Comparison of ENCODE assay signal across 12 cellular contexts in the genomic region with DNA sequence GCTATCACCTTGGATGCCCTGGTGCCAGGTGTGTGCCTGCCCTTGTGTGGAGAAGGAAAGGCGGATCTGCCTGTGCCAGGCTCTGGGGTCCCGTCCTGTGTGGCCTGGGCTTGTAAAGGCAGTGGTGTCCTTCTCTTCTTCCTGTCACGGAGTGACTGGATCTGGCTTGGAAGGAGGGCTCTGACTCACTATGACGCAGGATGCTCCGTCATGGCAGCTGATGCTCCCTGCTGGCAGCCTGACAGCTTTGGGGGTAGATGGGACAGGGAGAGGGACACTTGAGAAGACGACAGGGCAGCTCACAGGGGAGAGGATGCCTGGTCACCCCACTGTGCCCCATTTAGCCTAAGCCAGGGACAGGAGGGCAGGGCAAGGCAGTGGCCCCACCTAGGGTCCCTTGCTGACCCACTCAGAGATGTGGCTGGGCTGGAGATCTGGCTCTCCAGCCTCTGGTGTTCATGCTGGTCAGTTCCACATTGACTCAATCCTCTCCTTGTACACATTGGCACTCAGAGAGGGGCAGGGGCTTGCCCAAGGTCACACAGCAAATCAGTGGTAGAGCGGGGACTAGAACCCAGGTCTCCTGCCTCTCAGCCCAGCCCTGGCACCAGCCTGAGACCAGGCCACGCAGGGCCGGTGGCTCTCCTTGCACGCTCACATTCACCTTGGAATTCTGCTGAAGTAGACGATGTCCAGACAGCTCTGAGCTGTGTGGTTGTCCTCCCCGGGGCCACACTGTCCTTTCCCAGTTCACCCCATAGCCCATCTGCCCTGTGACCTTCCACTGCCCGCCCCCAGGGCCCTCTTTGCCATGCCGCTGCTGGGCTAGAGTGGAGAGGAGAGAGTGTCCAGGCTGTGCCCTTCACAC. TPM values are rescaled to one million over a fixed set of nuclear protein-coding genes. Genes with fewer than 3 reads are reported as not detected.
A peak's percentile ranks its signal among the peaks of the same experiment; 100 is the strongest.
DNase-seq lines count a peak whose midpoint lies in the region; ATAC-seq, FAIRE-seq and TF ChIP-seq lines count a peak whose summit lies in the region.
"Had no signal": no experiment of that assay in that cellular context is flagged by ENCODE, and none has a peak within 500 bp of the region (broad histone marks: within the 10 kb centered on the region; RNA-seq: fewer than 3 reads in every experiment).

No MANE protein-coding gene starts in this region.

- FAIRE-seq in H1 (lab: Jason Lieb, UNC) (no peak), frontal cortex (lab: Jason Lieb, UNC) (no peak)
- FAIRE-seq: islet of Langerhans had no signal

- H2BK120ac ChIP-seq in H1 (replicated peaks; ENCODE audit: low read depth, low read length): no peak overlapping the region

- H3K27me3 ChIP-seq in H1 (replicated peaks in 1 of 4; ENCODE audit: control insufficient read depth in 3 of 4, extremely low read depth in 1 of 4, insufficient read depth in 3 of 4, low read length in 3 of 4) (peaks cover 4 to 38% (median 30%) of the 10 kb centered on the region in 4 experiments), osteoblast (ENCODE audit: insufficient read depth, low read length) (no peaks in the 10 kb centered on the region), stomach (peaks cover 0 to 27% (median 8%) of the 10 kb centered on the region in 3 donors), spleen (replicated peaks in 1 of 7) (peaks cover 0 to 47% (median 13%) of the 10 kb centered on the region in 7 donors)

- H2BK5ac ChIP-seq in H1 (ENCODE audit: low read depth, low read length): no peak overlapping the region

- H3K56ac ChIP-seq in H1 (replicated peaks; ENCODE audit: insufficient read length, low read depth, low read length): no peak overlapping the region

- no peak for TF ChIP-seq EP300 in H1 (IDR thresholded peaks at IDR 0.05; ENCODE audit: borderline replicate concordance in 1 of 2, low read depth in 2 of 2, low read length in 2 of 2)
- TF ChIP-seq EP300 in stomach (IDR thresholded peaks at IDR 0.05): no peak

- H3K4ac ChIP-seq in H1 (replicated peaks; ENCODE audit: insufficient read length, low read depth, low read length): peak overlapping the region; percentile 15

- H2BK15ac ChIP-seq in H1 (ENCODE audit: low read length): peak overlapping the region; percentile 81; the same call in 1 of the 2 replicates

- H3K9me3 ChIP-seq in H1 (ENCODE audit: insufficient read depth in 2 of 2, low read depth in 1 of 2, low read length in 1 of 2): no peaks in the 10 kb centered on the region
- H3K9me3 ChIP-seq in osteoblast (ENCODE audit: low read depth, low read length): no peaks in the 10 kb centered on the region
- H3K9me3 ChIP-seq in stomach: no peaks in the 10 kb centered on the region
- no peaks in the 10 kb centered on the region for H3K9me3 ChIP-seq in spleen
- H3K9me3 ChIP-seq: tibial artery had no signal

- no peak overlapping the region for H3K14ac ChIP-seq in H1 (ENCODE audit: insufficient read length)

- H2AK5ac ChIP-seq in H1 (ENCODE audit: low read depth, low read length): peak overlapping the region; percentile 41; the same call in 1 of the 2 replicates

- H4K20me1 ChIP-seq in H1 (replicated peaks in 1 of 2; ENCODE audit: control insufficient read depth in 1 of 2, insufficient read depth in 2 of 2, low read length in 2 of 2): peaks cover 1 to 10% of the 10 kb centered on the region in 2 experiments
- H4K20me1 ChIP-seq in osteoblast (ENCODE audit: insufficient read depth, low read length): no peaks in the 10 kb centered on the region

- peaks cover 11% of the 10 kb centered on the region for H3K23me2 ChIP-seq in H1 (ENCODE audit: low read depth, low read length)

- H3K36me3 ChIP-seq in H1 (ENCODE audit: control insufficient read depth in 2 of 4, insufficient read depth in 4 of 4, low read length in 3 of 4): no peaks in the 10 kb centered on the region
- H3K36me3 ChIP-seq in osteoblast (ENCODE audit: insufficient read depth, low read length): no peaks in the 10 kb centered on the region
- H3K36me3 ChIP-seq in stomach: no peaks in the 10 kb centered on the region
- no peaks in the 10 kb centered on the region for H3K36me3 ChIP-seq in spleen
- H3K36me3 ChIP-seq: tibial artery had no signal

- H3K27ac ChIP-seq in H1 (ENCODE audit: low read depth, low read length) (no peak overlapping the region), osteoblast (ENCODE audit: low read depth, low read length) (peak overlapping the region; percentile 89), stomach (no peak overlapping the region), spleen (no peak overlapping the region)

- CTCF ChIA-PET in H1 (lab: Charles Lee; ENCODE audit: partially characterized antibody): interaction anchor here (0.9 to 21.9 kb wide), 9 partner anchors 9 to 167 kb away, joined by 3 to 569 read pairs (median 45); no protein-coding TSS in a partner anchor

- no peak overlapping the region for H4K5ac ChIP-seq in H1 (ENCODE audit: insufficient read length, low read depth, low read length)

- H3K79me2 ChIP-seq in H1 (ENCODE audit: control insufficient read depth in 1 of 2, insufficient read depth in 2 of 2, low read length in 2 of 2) (no peaks in the 10 kb centered on the region), osteoblast (ENCODE audit: insufficient read depth, low read length) (no peaks in the 10 kb centered on the region)

- intact Hi-C loops in stomach (cut with DNase I; ENCODE audit: low total_unique reads) (loop anchor here (5.0 kb wide), 1 partner anchor 281 kb away; no protein-coding TSS in a partner anchor), spleen (cut with DNase I; ENCODE audit: low total_unique reads) (no loop called here)

- no peak overlapping the region for H2AFZ ChIP-seq in H1 (ENCODE audit: low read length)
- no peak overlapping the region for H2AFZ ChIP-seq in osteoblast (ENCODE audit: low read length)

- no peak overlapping the region for H2BK20ac ChIP-seq in H1 (ENCODE audit: low read length)

- H3K23ac ChIP-seq in H1 (ENCODE audit: insufficient read length): no peak overlapping the region

- no peak for TF ChIP-seq RAD21 in H1 (IDR thresholded peaks at IDR 0.05 in 1 of 2, conservative IDR thresholded peaks at IDR 0.05 in 1 of 2; ENCODE audit: low read depth in 2 of 2, low read length in 2 of 2)

- H2BK12ac ChIP-seq in H1 (ENCODE audit: low read depth, low read length): no peak overlapping the region

- no peaks in the 10 kb centered on the region for H3K79me1 ChIP-seq in H1 (ENCODE audit: low read depth, low read length)

- H3K4me2 ChIP-seq in H1 (ENCODE audit: insufficient read depth in 1 of 2, low read depth in 2 of 2, low read length in 2 of 2): no peak overlapping the region
- H3K4me2 ChIP-seq in osteoblast (ENCODE audit: insufficient read depth, low read length): peak overlapping the region; percentile 63

- no peak overlapping the region for H3K9ac ChIP-seq in H1 (replicated peaks in 1 of 4; ENCODE audit: extremely low read depth in 1 of 4, low read depth in 3 of 4, low read length in 3 of 4)

- WGBS in H1 (ENCODE audit: extremely low coverage in 1 of 2, insufficient coverage in 1 of 2, insufficient read length in 1 of 2, insufficient replicate concordance in 2 of 2, low coverage in 1 of 2, low lambda C conversion rate in 2 of 2, missing lambda C conversion rate in 1 of 2), 2 experiments: 73% methylated on average over 14 of the region's 14 CpGs; no CpG with 5 or more reads in 1 of the 2 experiments
- WGBS in stomach, 5 donors: 78 to 84% (median 82%) methylated on average over 9 to 14 of the region's 14 CpGs
- 52 to 87% (median 80%) methylated on average over 7 to 14 of the region's 14 CpGs for WGBS in spleen, 5 donors

- DNase-seq in DMS53 treated with DMSO at 0.1 percent for 48 hours (lab: John Stamatoyannopoulos, UW; ENCODE audit: unreplicated experiment): peak; percentile 66
- DNase-seq in NCI-H460 (ENCODE audit: extremely low read depth, low read depth): peak; percentile 88
- DNase-seq in H1 (ENCODE audit: low read depth in 1 of 2, low spot score in 2 of 2): no peak
- DNase-seq in osteoblast (ENCODE audit: insufficient read length, low spot score, missing footprints): peak; percentile 98
- no peak for DNase-seq in stomach
- no peak for DNase-seq in spleen
- no peak for DNase-seq in frontal cortex (ENCODE audit: low spot score in 2 of 2)
- DNase-seq: activated CD4-positive, alpha-beta T cell treated with anti-CD3 and anti-CD28 coated beads for 36 hours; NCI-H524 had no signal

- H3K4me1 ChIP-seq in H1 (replicated peaks in 1 of 4; ENCODE audit: control insufficient read depth in 3 of 4, insufficient read depth in 4 of 4, low read length in 3 of 4): peaks cover 2 to 25% (median 10%) of the 10 kb centered on the region in 4 experiments
- H3K4me1 ChIP-seq in osteoblast (ENCODE audit: insufficient read depth, low read length): peaks cover 31% of the 10 kb centered on the region
- H3K4me1 ChIP-seq in stomach: peaks cover 22 to 41% (median 34%) of the 10 kb centered on the region in 4 donors
- peaks cover 3 to 34% (median 23%) of the 10 kb centered on the region in 6 donors for H3K4me1 ChIP-seq in spleen

- ATAC-seq in activated CD4-positive, CD25-positive, alpha-beta regulatory T cell treated with anti-CD3 and anti-CD28 coated beads, Interleukin-2, amount 50 U/mL, for 24 hours: no peak
- ATAC-seq: activated CD4-positive, alpha-beta T cell treated with anti-CD3 and anti-CD28 coated beads for 36 hours had no signal

- no peak for TF ChIP-seq CTCF in H1 (IDR thresholded peaks at IDR 0.05; ENCODE audit: control extremely low read depth in 1 of 3, insufficient read depth in 1 of 3, low read depth in 1 of 3, low read length in 3 of 3)
- TF ChIP-seq CTCF in osteoblast (IDR thresholded peaks at IDR 0.05; ENCODE audit: extremely low read depth, low read depth, low read length): no peak
- TF ChIP-seq CTCF in stomach (IDR thresholded peaks at IDR 0.05): no peak
- TF ChIP-seq CTCF in spleen (IDR thresholded peaks at IDR 0.05 in 8 of 11, conservative IDR thresholded peaks at IDR 0.05 in 3 of 11): no peak

- H3K4me3 ChIP-seq in H1 (ENCODE audit: extremely low read depth in 1 of 4, insufficient read depth in 2 of 4, low read depth in 3 of 4, low read length in 4 of 4): no peak overlapping the region
- no peak overlapping the region for H3K4me3 ChIP-seq in osteoblast (ENCODE audit: insufficient read depth, low read length)
- H3K4me3 ChIP-seq in stomach: no peak overlapping the region
- H3K4me3 ChIP-seq in spleen: no peak overlapping the region
- H3K4me3 ChIP-seq: tibial artery had no signal

- TF ChIP-seq POLR2A in H1 (IDR thresholded peaks at IDR 0.05; ENCODE audit: control extremely low read depth in 1 of 2, low read depth in 2 of 2, low read length in 2 of 2) (no peak), stomach (IDR thresholded peaks at IDR 0.05) (no peak), spleen (IDR thresholded peaks at IDR 0.05) (no peak)

- H4K91ac ChIP-seq in H1 (replicated peaks; ENCODE audit: insufficient read length, low read length): no peak overlapping the region

- no peak overlapping the region for H3K18ac ChIP-seq in H1 (ENCODE audit: extremely low read depth, low read length)

- no peak overlapping the region for H4K8ac ChIP-seq in H1 (ENCODE audit: extremely low read depth, insufficient read depth, low read length)

- POLR2A ChIA-PET in H1 (lab: Charles Lee; ENCODE audit: partially characterized antibody): no interaction called here

RNA-seq across cellular contexts. Expression of gene FAM131C, which starts 2.8 kb away (rescaled TPM):
- 3.0 and 3.8 TPM in 2 replicates for total RNA-seq in NCI-H460 (2014; rRNA removed; shearing (Covaris generic))
- 0.38 and 1.6 TPM in 2 replicates for polyA plus RNA-seq in NCI-H460 (2014; cell fraction: nucleus; rRNA removed)
- 0.25 and 0.78 TPM in 2 replicates for total RNA-seq in H1 (2021; fragmentation: NEBNext Ultra II Directional; extraction: Animal tissue kit (Norgen Biotek cat#: 25700))
- 0.73 and 1.6 TPM in 2 replicates for polyA plus RNA-seq in H1 (2011; rRNA removed)
- 0.54 TPM for polyA plus RNA-seq in H1 (2011; cell fraction: cytosol; rRNA removed)
- 1.4 TPM for polyA plus RNA-seq in H1 (2011; cell fraction: nucleus; rRNA removed)
- 0.33 to 1.4 TPM (median 1.1 TPM) in 4 replicates for polyA plus RNA-seq in H1 (2012, experiment 1 of 2)
- polyA plus RNA-seq in H1 (2012, experiment 2 of 2): 0.76 TPM
- polyA plus RNA-seq in H1 (2013, experiment 1 of 2): 0.85 TPM
- 0.92 TPM for polyA plus RNA-seq in H1 (2013, experiment 2 of 2)
- 0.22 and 0.46 TPM in 2 replicates for polyA minus RNA-seq in H1 (2011; rRNA and poly(A)+ RNA removed)
- polyA minus RNA-seq in H1 (2011; cell fraction: cytosol; rRNA and poly(A)+ RNA removed): 0.88 TPM
- polyA minus RNA-seq in H1 (2011; cell fraction: nucleus; rRNA and poly(A)+ RNA removed): 1.2 TPM
- total RNA-seq in osteoblast: 0.36 TPM in 1 of 2 replicates, not detected in the other
- not detected for total RNA-seq in stomach
- polyA plus RNA-seq in stomach: under 1 TPM in 2 of 3 donors, not detected in 1; 0.35 to 0.37 TPM
- total RNA-seq in spleen: under 1 TPM in 1 of 7 donors, not detected in 6; 0.47 TPM
- under 1 TPM in 1 of 3 donors, not detected in 2; 0.11 TPM for polyA plus RNA-seq in spleen
- total RNA-seq in frontal cortex: 1.2 TPM

RNA-seq across cellular contexts. Expression of gene CLCNKB, which starts 32.7 kb away (rescaled TPM):
- total RNA-seq in NCI-H460 (2014; rRNA removed; shearing (Covaris generic)): 0.22 and 0.26 TPM in 2 replicates
- polyA plus RNA-seq in NCI-H460 (2014; cell fraction: nucleus; rRNA removed): not detected in 2 replicates
- 1.2 and 1.4 TPM in 2 replicates for total RNA-seq in H1 (2021; fragmentation: NEBNext Ultra II Directional; extraction: Animal tissue kit (Norgen Biotek cat#: 25700))
- polyA plus RNA-seq in H1 (2011; rRNA removed) (3.5 and 5.7 TPM in 2 replicates), stomach (under 1 TPM; 0.19 to 0.60 (median 0.31) TPM), spleen (under 1 TPM; 0.04 to 0.10 (median 0.06) TPM)
- 4.0 TPM for polyA plus RNA-seq in H1 (2011; cell fraction: cytosol; rRNA removed)
- polyA plus RNA-seq in H1 (2011; cell fraction: nucleus; rRNA removed): 14.0 TPM
- 1.8 to 3.3 TPM (median 2.4 TPM) in 4 replicates for polyA plus RNA-seq in H1 (2012, experiment 1 of 2)
- 1.6 TPM for polyA plus RNA-seq in H1 (2012, experiment 2 of 2)
- polyA plus RNA-seq in H1 (2013, experiment 1 of 2): 2.6 TPM
- polyA plus RNA-seq in H1 (2013, experiment 2 of 2): 2.0 TPM
- polyA minus RNA-seq in H1 (2011; rRNA and poly(A)+ RNA removed): 1.4 and 3.3 TPM in 2 replicates
- polyA minus RNA-seq in H1 (2011; cell fraction: cytosol; rRNA and poly(A)+ RNA removed): 1.8 TPM
- 2.1 TPM for polyA minus RNA-seq in H1 (2011; cell fraction: nucleus; rRNA and poly(A)+ RNA removed)
- total RNA-seq in osteoblast (0.29 and 0.36 TPM in 2 replicates), stomach (under 1 TPM in 1 of 5 donors, not detected in 4; 0.92 TPM), spleen (under 1 TPM in 1 of 7 donors, not detected in 6; 0.13 TPM), frontal cortex (under 0.01 TPM)
- total RNA-seq: activated CD4-positive, alpha-beta T cell treated with anti-CD3 and anti-CD28 coated beads for 36 hours had no signal

RNA-seq across cellular contexts. Expression of gene CLCNKA, which starts 54.4 kb away (rescaled TPM):
- total RNA-seq in NCI-H460 (2014; rRNA removed; shearing (Covaris generic)): not detected in 2 replicates
- polyA plus RNA-seq in NCI-H460 (2014; cell fraction: nucleus; rRNA removed): not detected in 2 replicates
- 0.95 and 1.3 TPM in 2 replicates for total RNA-seq in H1 (2021; fragmentation: NEBNext Ultra II Directional; extraction: Animal tissue kit (Norgen Biotek cat#: 25700))
- polyA plus RNA-seq in H1 (2011; rRNA removed) (2.0 and 3.9 TPM in 2 replicates), stomach (1 to 10 TPM; 2.7 to 6.0 (median 3.9) TPM), spleen (under 1 TPM; 0.19 to 0.50 (median 0.20) TPM)
- polyA plus RNA-seq in H1 (2011; cell fraction: cytosol; rRNA removed): 2.8 TPM
- 22.4 TPM for polyA plus RNA-seq in H1 (2011; cell fraction: nucleus; rRNA removed)
- polyA plus RNA-seq in H1 (2012, experiment 1 of 2): 0.77 to 2.4 TPM (median 0.99 TPM) in 4 replicates
- polyA plus RNA-seq in H1 (2012, experiment 2 of 2): 0.42 TPM
- 1.6 TPM for polyA plus RNA-seq in H1 (2013, experiment 1 of 2)
- polyA plus RNA-seq in H1 (2013, experiment 2 of 2): 1.5 TPM
- 0.80 and 1.0 TPM in 2 replicates for polyA minus RNA-seq in H1 (2011; rRNA and poly(A)+ RNA removed)
- polyA minus RNA-seq in H1 (2011; cell fraction: cytosol; rRNA and poly(A)+ RNA removed): not detected
- polyA minus RNA-seq in H1 (2011; cell fraction: nucleus; rRNA and poly(A)+ RNA removed): 2.7 TPM
- total RNA-seq in osteoblast (not detected in 2 replicates), stomach (10 to 100 TPM in 1 of 5 donors, 1 to 10 TPM in 1, under 1 TPM in 1, not detected in 2; 0.55 to 16.1 (median 5.1) TPM), spleen (under 1 TPM in 3 of 7 donors, not detected in 4; 0.22 to 0.46 (median 0.37) TPM), frontal cortex (0.41 TPM)
- total RNA-seq: activated CD4-positive, alpha-beta T cell treated with anti-CD3 and anti-CD28 coated beads for 36 hours had no signal

RNA-seq across cellular contexts. Expression of gene HSPB7, which starts 58.4 kb away (rescaled TPM):
- total RNA-seq in NCI-H460 (2014; rRNA removed; shearing (Covaris generic)): not detected in 2 replicates
- not detected in 2 replicates for polyA plus RNA-seq in NCI-H460 (2014; cell fraction: nucleus; rRNA removed)
- not detected in 2 replicates for total RNA-seq in H1 (2021; fragmentation: NEBNext Ultra II Directional; extraction: Animal tissue kit (Norgen Biotek cat#: 25700))
- polyA plus RNA-seq in H1 (2011; rRNA removed) (0.19 TPM in 1 of 2 replicates, not detected in the other), stomach (10 to 100 TPM; 11.8 to 32.0 (median 14.2) TPM), spleen (1 to 10 TPM; 2.3 to 8.1 (median 4.2) TPM)
- 0.14 TPM for polyA plus RNA-seq in H1 (2011; cell fraction: cytosol; rRNA removed)
- 0.54 TPM for polyA plus RNA-seq in H1 (2011; cell fraction: nucleus; rRNA removed)
- polyA plus RNA-seq in H1 (2012, experiment 1 of 2): 0.13 to 0.64 TPM (median 0.33 TPM) in 4 replicates
- polyA plus RNA-seq in H1 (2012, experiment 2 of 2): not detected
- 0.04 TPM for polyA plus RNA-seq in H1 (2013, experiment 1 of 2)
- 0.02 TPM for polyA plus RNA-seq in H1 (2013, experiment 2 of 2)
- not detected in 2 replicates for polyA minus RNA-seq in H1 (2011; rRNA and poly(A)+ RNA removed)
- not detected for polyA minus RNA-seq in H1 (2011; cell fraction: cytosol; rRNA and poly(A)+ RNA removed)
- 0.20 TPM for polyA minus RNA-seq in H1 (2011; cell fraction: nucleus; rRNA and poly(A)+ RNA removed)
- total RNA-seq in osteoblast (4.1 and 6.9 TPM in 2 replicates), stomach (10 to 100 TPM in 4 of 5 donors, 1 to 10 TPM in 1; 9.9 to 83.5 (median 32.1) TPM), spleen (1 to 10 TPM in 6 of 7 donors, under 1 TPM in 1; 0.60 to 3.7 (median 2.2) TPM), frontal cortex (not detected)
- total RNA-seq: activated CD4-positive, alpha-beta T cell treated with anti-CD3 and anti-CD28 coated beads for 36 hours had no signal

Comparison
In these comparisons a context has a peak if more than half of its experiments do, and no peak if none do; other contexts are left out.
1. DNase-seq: peak in DMS53 treated with DMSO at 0.1 percent for 48 hours (single experiment), NCI-H460 (single experiment) and osteoblast (single experiment); none in H1 (0 of 2), stomach (single experiment), spleen (single experiment) and frontal cortex (0 of 2).